In genomic region chr3:183427206-183428139, GRCh38 we compare ENCODE assay signal across 8 cellular contexts. TPM values are rescaled to one million over a fixed set of nuclear protein-coding genes. Genes with fewer than 3 reads are reported as not detected.
A peak's percentile ranks its signal among the peaks of the same experiment; 100 is the strongest.
DNase-seq lines count a peak whose midpoint lies in the region; ATAC-seq and TF ChIP-seq lines count a peak whose summit lies in the region.

No MANE protein-coding gene starts in this region.

- ATAC-seq in Panc1 (no peak), GM18505 (IDR thresholded peaks at IDR 0.05; ENCODE audit: unreplicated experiment) (no peak)

- DNase-seq in NCI-H2081 (lab: John Stamatoyannopoulos, UW) = peak; percentile 55 to 61
- no peak for DNase-seq in NCI-H2081 treated with DMSO at 0.1 percent for 48 hours (lab: John Stamatoyannopoulos, UW)
- no peak for DNase-seq in Panc1 (ENCODE audit: low read depth, low spot score)
- peak; percentile 32 for DNase-seq in pons (ENCODE audit: low spot score)
- DNase-seq in DMS53 treated with DMSO at 0.1 percent for 48 hours (lab: John Stamatoyannopoulos, UW; ENCODE audit: unreplicated experiment) = no peak
- no peak for DNase-seq in stimulated activated CD4-positive, alpha-beta T cell treated with anti-CD3 and anti-CD28 coated beads, Interleukin-4, amount 100 ng/mL, for 24 hours

- peak overlapping the region; percentile 68 to 70 for H3K4me3 ChIP-seq in Panc1 (ENCODE audit: low read depth in 2 of 2, low read length in 2 of 2)
- H3K4me3 ChIP-seq in esophagus (ENCODE audit: low read depth in 1 of 2, low read length in 2 of 2) = peak overlapping the region; percentile 55 to 67

- peaks cover 11% of the 10 kb centered on the region for H3K27me3 ChIP-seq in Panc1 (ENCODE audit: control insufficient read depth, insufficient read depth, low read length)
- H3K27me3 ChIP-seq in esophagus (ENCODE audit: control insufficient read depth in 1 of 2, insufficient read depth in 2 of 2, low read length in 2 of 2) = no peaks in the 10 kb centered on the region

- H3K9me3 ChIP-seq in Panc1 (ENCODE audit: control insufficient read depth, insufficient read depth, low read depth, low read length) (no peaks in the 10 kb centered on the region), esophagus (ENCODE audit: control insufficient read depth in 2 of 2, insufficient read depth in 1 of 2, low read depth in 1 of 2, low read length in 1 of 2) (no peaks in the 10 kb centered on the region)

- intact Hi-C loops in Panc1 (cut with micrococcal nuclease; ENCODE audit: unreplicated experiment) = no loop called here

- no peak for TF ChIP-seq POLR2A in GM18505 (IDR thresholded peaks at IDR 0.05; ENCODE audit: borderline replicate concordance, extremely low read depth, insufficient read depth, insufficient read length)

- WGBS in esophagus, 2 donors = 23 to 29% methylated on average over 36 to 40 of the region's 40 CpGs

- TSS peak; percentile 71 for BruUV-seq in Panc1 (replicated peaks; lab: Mats Ljungman, UMichigan)

- POLR2A ChIA-PET in Panc1 (lab: Charles Lee) = no interaction called here

- H3K27ac ChIP-seq in Panc1 (ENCODE audit: low read length) (no peak overlapping the region), esophagus (ENCODE audit: low read depth in 2 of 2, low read length in 1 of 2) (no peak overlapping the region)

- CTCF ChIA-PET in Panc1 (lab: Charles Lee) = interaction anchor here (0.6 kb wide), 1 partner anchor 211 kb away, joined by 6 read pairs; no protein-coding TSS in a partner anchor

- H3K36me3 ChIP-seq in Panc1 (ENCODE audit: control insufficient read depth, insufficient read depth, low read length) = no peaks in the 10 kb centered on the region
- H3K36me3 ChIP-seq in esophagus (ENCODE audit: control insufficient read depth in 2 of 2, insufficient read depth in 2 of 2, low read length in 1 of 2) = no peaks in the 10 kb centered on the region

- H3K4me1 ChIP-seq in Panc1 (ENCODE audit: control insufficient read depth, insufficient read depth, low read length) = no peaks in the 10 kb centered on the region
- H3K4me1 ChIP-seq in esophagus (ENCODE audit: control insufficient read depth in 2 of 2, insufficient read depth in 2 of 2, low read length in 1 of 2) = peaks cover 3 to 6% of the 10 kb centered on the region in 2 donors

- in situ Hi-C loops in Panc1 (cut with HindIII; ENCODE audit: low pct_unique_long_range_greater_than_20kb, low sequenced_read_pairs) = no loop called here

- no peak for TF ChIP-seq CTCF in Panc1 (IDR thresholded peaks at IDR 0.05)

RNA-seq across cellular contexts. Expression of gene MCF2L2, which starts 0.9 kb away (rescaled TPM):
- total RNA-seq in Panc1 (2021; ENCODE audit: unreplicated experiment) = 1.0 TPM
- 0.82 TPM for polyA plus RNA-seq in Panc1 (2012; ENCODE audit: insufficient read length)
- under 1 TPM; 0.21 to 0.26 TPM for polyA plus RNA-seq in esophagus

Comparison
In these comparisons a context has a peak if more than half of its experiments do, and no peak if none do; other contexts are left out.
1. DNase-seq: peak in NCI-H2081 (2 of 2) and pons (single experiment); none in NCI-H2081 treated with DMSO at 0.1 percent for 48 hours (single experiment), Panc1 (single experiment), DMS53 treated with DMSO at 0.1 percent for 48 hours (single experiment) and stimulated activated CD4-positive, alpha-beta T cell treated with anti-CD3 and anti-CD28 coated beads, Interleukin-4, amount 100 ng/mL, for 24 hours (single experiment).